Comparison of ENCODE assay signal across 20 cellular contexts in the genomic region with DNA sequence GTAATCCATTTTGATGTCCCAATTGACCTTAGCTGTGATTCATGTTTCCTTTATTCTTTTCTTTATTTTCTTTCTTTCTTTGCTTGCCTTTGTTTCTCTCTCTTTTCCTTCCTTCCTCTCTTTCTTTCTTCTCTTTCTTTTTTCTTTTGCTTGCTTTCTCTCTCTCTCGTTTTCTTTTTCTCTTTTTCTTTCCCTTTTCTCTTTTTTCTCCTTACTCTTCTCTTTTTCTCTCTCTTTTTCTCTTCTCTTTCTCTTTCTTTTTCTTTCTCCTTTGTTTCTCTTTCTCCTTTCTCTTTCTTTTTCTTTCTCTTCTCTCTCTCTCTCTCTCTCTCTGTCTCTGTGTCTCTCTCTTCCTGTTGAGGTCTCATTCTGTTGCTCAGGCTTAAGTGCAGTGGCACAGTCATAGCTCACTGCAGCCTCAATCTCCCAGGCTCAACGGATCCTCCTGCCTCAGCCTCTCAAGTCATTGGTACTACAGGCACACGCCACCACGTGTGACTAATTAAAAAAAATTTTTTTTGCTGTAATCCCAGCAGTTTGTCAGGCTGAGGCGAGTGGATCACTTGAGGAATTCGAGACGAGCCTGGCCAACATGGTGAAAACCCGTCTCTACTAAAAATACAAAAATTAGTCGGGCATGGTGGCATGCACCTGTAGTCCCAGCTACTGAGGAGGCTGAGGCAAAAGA.
"Had no signal": no experiment of that assay in that cellular context is flagged by ENCODE, and none has a peak within 500 bp of the region (broad histone marks: within the 10 kb centered on the region; RNA-seq: fewer than 3 reads in every experiment).

No MANE protein-coding gene starts in this region.

- H3K27ac Mint-ChIP-seq: activated naive CD8-positive, alpha-beta T cell; activated T-helper 1 cell treated with anti-CD3 and anti-CD28 coated beads, Interleukin-12 subunit alpha, Interleukin-12 subunit beta, Interleukin-2, Interleukin-4 antibody, amounts not matched to agents 30 ng/mL and 10 ng/mL and 1 ng/mL, durations not matched to agents 14 hours and 24 hours and 36 hours; endodermal cell; nephron progenitor cell; type B pancreatic cell had no signal

- H3K4me1 Mint-ChIP-seq: stimulated activated naive CD8-positive, alpha-beta T cell treated with anti-CD3 and anti-CD28 coated beads, Interleukin-15, amount 100 ng/mL, for 72 hours had no signal

- H3K36me3 Mint-ChIP-seq: activated naive CD8-positive, alpha-beta T cell; type B pancreatic cell had no signal

- H3K9me3 Mint-ChIP-seq: activated T-helper 1 cell treated with anti-CD3 and anti-CD28 coated beads, Interleukin-12 subunit alpha, Interleukin-12 subunit beta, Interleukin-2, Interleukin-4 antibody, amounts not matched to agents 30 ng/mL and 10 ng/mL and 1 ng/mL, durations not matched to agents 14 hours and 24 hours and 36 hours; stimulated activated naive CD8-positive, alpha-beta T cell treated with anti-CD3 and anti-CD28 coated beads, Interleukin-15, amount 100 ng/mL, for 72 hours; type B pancreatic cell had no signal

- H3K27ac ChIP-seq: dorsolateral prefrontal cortex, epithelial cell of prostate had no signal

- H3K4me3 Mint-ChIP-seq: activated naive CD8-positive, alpha-beta T cell; activated T-helper 1 cell treated with anti-CD3 and anti-CD28 coated beads, Interleukin-12 subunit alpha, Interleukin-12 subunit beta, Interleukin-2, Interleukin-4 antibody, amounts not matched to agents 30 ng/mL and 10 ng/mL and 1 ng/mL, durations not matched to agents 14 hours and 24 hours and 36 hours; endodermal cell; nephron progenitor cell; stimulated activated naive CD8-positive, alpha-beta T cell treated with anti-CD3 and anti-CD28 coated beads, Interleukin-15, amount 100 ng/mL, for 72 hours; type B pancreatic cell had no signal

- H3K4me3 ChIP-seq: dorsolateral prefrontal cortex, lung had no signal

- DNase-seq: endodermal cell; foreskin fibroblast; hypothalamus; nucleus accumbens; posterior cingulate gyrus; stimulated activated CD4-positive, alpha-beta T cell treated with anti-CD3 and anti-CD28 coated beads, Interleukin-15, amount 100 ng/mL, for 24 hours; stimulated activated CD4-positive, alpha-beta T cell treated with anti-CD3 and anti-CD28 coated beads, Interleukin-2, amount 100 ng/mL, for 48 hours; stimulated activated naive CD8-positive, alpha-beta T cell treated with anti-CD3 and anti-CD28 coated beads, Interleukin-15, amount 100 ng/mL, for 72 hours; T1000 had no signal

- H3K27me3 Mint-ChIP-seq: stimulated activated naive CD8-positive, alpha-beta T cell treated with anti-CD3 and anti-CD28 coated beads, Interleukin-15, amount 100 ng/mL, for 72 hours; type B pancreatic cell had no signal

- ATAC-seq: activated CD4-positive, CD25-positive, alpha-beta regulatory T cell treated with anti-CD3 and anti-CD28 coated beads, Interleukin-2, amount 50 U/mL, for 24 hours; left lobe of liver; stimulated activated naive CD8-positive, alpha-beta T cell treated with anti-CD3 and anti-CD28 coated beads, Interleukin-15, amount 100 ng/mL, for 72 hours had no signal

- FAIRE-seq: bronchial epithelial cell, keratinocyte had no signal
